ENCODE assay signal across 11 cellular contexts in genomic region chr1:25688390-25689119, GRCh38.
DNase-seq lines count a peak whose midpoint lies in the region; ATAC-seq and TF ChIP-seq lines count a peak whose summit lies in the region.
"Had no signal": no experiment of that assay in that cellular context is flagged by ENCODE, and none has a peak within 500 bp of the region (broad histone marks: within the 10 kb centered on the region; RNA-seq: fewer than 3 reads in every experiment).

No MANE protein-coding gene starts in this region.

- H3K36me3 ChIP-seq in SK-N-MC (ENCODE audit: insufficient read depth, low read length) = no peaks in the 10 kb centered on the region
- H3K36me3 ChIP-seq in sigmoid colon = no peaks in the 10 kb centered on the region

- WGBS in sigmoid colon, 2 donors = 19 to 62% methylated on average over 9 of the region's 9 CpGs

- no peaks in the 10 kb centered on the region for H3K4me1 Mint-ChIP-seq in progenitor cell of endocrine pancreas (ENCODE audit: low read depth)

- no peak for TF ChIP-seq POLR2A in sigmoid colon (IDR thresholded peaks at IDR 0.05)

- TF ChIP-seq CTCF in foreskin fibroblast (IDR thresholded peaks at IDR 0.05; ENCODE audit: low read depth, low read length) = no peak
- no peak for TF ChIP-seq CTCF in sigmoid colon (IDR thresholded peaks at IDR 0.05)
- no peak for TF ChIP-seq CTCF in progenitor cell of endocrine pancreas (IDR thresholded peaks at IDR 0.05; ENCODE audit: unreplicated experiment)

- H3K9me3 ChIP-seq in SK-N-MC (ENCODE audit: low read depth, low read length) (no peaks in the 10 kb centered on the region), sigmoid colon (no peaks in the 10 kb centered on the region)

- H3K36me3 Mint-ChIP-seq in progenitor cell of endocrine pancreas (ENCODE audit: insufficient read depth) = no peaks in the 10 kb centered on the region

- no peaks in the 10 kb centered on the region for H3K9me3 Mint-ChIP-seq in progenitor cell of endocrine pancreas (ENCODE audit: low read depth)

- no peak for ATAC-seq in HG03025 (IDR thresholded peaks at IDR 0.05; ENCODE audit: low FRiP score, unreplicated experiment)

- H3K27ac ChIP-seq in SK-N-MC = peak overlapping the region; percentile 82
- H3K27ac ChIP-seq in sigmoid colon = peak overlapping the region in 3 of 4 donors; percentile 53 to 60 (median 54)

- H3K4me1 ChIP-seq in sigmoid colon = peaks cover 0 to 28% (median 22%) of the 10 kb centered on the region in 4 donors

- no peak overlapping the region for H3K4me3 Mint-ChIP-seq in progenitor cell of endocrine pancreas (ENCODE audit: low read depth)

- intact Hi-C loops in sigmoid colon (cut with DNase I) = no loop called here

- H3K9ac ChIP-seq in SK-N-MC (ENCODE audit: insufficient read length) = no peak overlapping the region

- peak overlapping the region; percentile 30; the same call in 1 of the 2 replicates for H3K4me3 ChIP-seq in SK-N-MC
- H3K4me3 ChIP-seq in foreskin fibroblast (ENCODE audit: low read depth in 1 of 2, low read length in 2 of 2) = no peak overlapping the region
- H3K4me3 ChIP-seq in sigmoid colon = no peak overlapping the region

- H3K27ac Mint-ChIP-seq in progenitor cell of endocrine pancreas = no peak overlapping the region

- H3K27me3 Mint-ChIP-seq in progenitor cell of endocrine pancreas = peaks cover 12% of the 10 kb centered on the region

- DNase-seq in DMS153 treated with DMSO at 0.1 percent for 48 hours (lab: John Stamatoyannopoulos, UW; ENCODE audit: unreplicated experiment) = peak; percentile 87
- DNase-seq in SK-N-MC (ENCODE audit: low read depth, low spot score) = peak; percentile 22
- peak; percentile 18 to 46 for DNase-seq in foreskin fibroblast
- no peak for DNase-seq in sigmoid colon
- DNase-seq in hypothalamus (lab: John Stamatoyannopoulos, UW) = no peak
- no peak for DNase-seq in progenitor cell of endocrine pancreas (ENCODE audit: low spot score, unreplicated experiment)
- no peak for DNase-seq in UCSD-AML1 (lab: John Stamatoyannopoulos, UW; ENCODE audit: unreplicated experiment)
- DNase-seq: activated CD4-positive, alpha-beta T cell treated with anti-CD3 and anti-CD28 coated beads for 1 hour; dermis blood vessel endothelial cell; NCI-H226 had no signal

- TF ChIP-seq EP300 in sigmoid colon (IDR thresholded peaks at IDR 0.05) = no peak

- H3K27me3 ChIP-seq in sigmoid colon = no peaks in the 10 kb centered on the region

Comparison
In these comparisons a context has a peak if more than half of its experiments do, and no peak if none do; other contexts are left out.
1. DNase-seq: peak in DMS153 treated with DMSO at 0.1 percent for 48 hours (single experiment), SK-N-MC (single experiment) and foreskin fibroblast (2 of 2); none in sigmoid colon (single experiment), hypothalamus (0 of 51), progenitor cell of endocrine pancreas (single experiment) and UCSD-AML1 (single experiment).